ENCODE assay signal across 34 cellular contexts in the genomic region with DNA sequence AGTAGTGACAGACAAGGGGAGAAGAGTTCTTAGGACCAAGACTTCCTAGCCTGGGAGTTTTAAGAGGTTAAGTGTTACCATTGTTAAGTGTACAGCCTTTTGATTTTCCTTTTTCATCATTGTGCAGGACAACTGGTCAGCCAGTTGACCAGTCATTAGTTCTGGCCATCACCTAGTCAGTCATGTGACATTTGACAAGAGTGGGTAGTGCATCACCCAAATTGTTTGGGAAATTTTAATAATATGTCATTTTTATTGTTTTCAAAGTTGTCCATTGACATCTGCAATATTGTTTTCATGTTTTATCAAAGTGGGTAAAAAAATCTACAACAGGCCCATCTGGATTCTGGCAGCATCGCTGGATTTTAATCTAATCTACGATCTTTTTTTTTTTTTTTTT.
"Had no signal": no experiment of that assay in that cellular context is flagged by ENCODE, and none has a peak within 500 bp of the region (broad histone marks: within the 10 kb centered on the region; RNA-seq: fewer than 3 reads in every experiment).

No MANE protein-coding gene starts in this region.

- H3K27ac Mint-ChIP-seq: activated CD8-positive, alpha-beta T cell treated with anti-CD3 and anti-CD28 coated beads for 36 hours; activated naive CD8-positive, alpha-beta T cell treated with anti-CD3 and anti-CD28 coated beads for 36 hours; activated T-helper 17 cell treated with anti-CD3 and anti-CD28 coated beads, Interleukin-2, amount 50 U/mL, for 72 hours; T-helper 1 cell treated with Interleukin-12 subunit alpha and Interleukin-12 subunit beta and Interleukin-4 antibody, amounts not matched to agents 30 μg/mL and 1 μg/mL, for 36 hours; T-helper 2 cell treated with Interferon-gamma antibody and Interleukin-4, amounts not matched to agents 5 μg/mL and 100 μg/mL, for 36 hours had no signal

- H3K27me3 Mint-ChIP-seq: activated CD8-positive, alpha-beta T cell treated with anti-CD3 and anti-CD28 coated beads for 36 hours; activated naive CD8-positive, alpha-beta T cell treated with anti-CD3 and anti-CD28 coated beads for 36 hours; activated T-helper 17 cell treated with anti-CD3 and anti-CD28 coated beads, Interleukin-2, amount 50 U/mL, for 72 hours had no signal

- FAIRE-seq: TTC549 had no signal

- H3K9ac ChIP-seq: SK-N-SH had no signal

- H3K4me2 ChIP-seq: SK-N-SH had no signal

- H3K36me3 ChIP-seq: brain microvascular endothelial cell, Peyer's patch, SJSA1 had no signal

- H3K4me3 ChIP-seq: Peyer's patch, SJSA1 had no signal

- H3K4me1 ChIP-seq: Peyer's patch, SJSA1 had no signal

- H3K27ac ChIP-seq: brain microvascular endothelial cell, Peyer's patch, SJSA1 had no signal

- H3K27me3 ChIP-seq: brain microvascular endothelial cell, Peyer's patch, SJSA1 had no signal

- DNase-seq: activated CD4-positive, alpha-beta T cell treated with anti-CD3 and anti-CD28 coated beads for 48 hours; activated CD4-positive, CD25-positive, alpha-beta regulatory T cell treated with anti-CD3 and anti-CD28 coated beads, Interleukin-2, amount 50 U/mL, for 72 hours; activated CD8-positive, alpha-beta memory T cell treated with anti-CD3 and anti-CD28 coated beads, Interleukin-2, amount 50 U/mL, for 4 hours; activated CD8-positive, alpha-beta T cell treated with anti-CD3 and anti-CD28 coated beads for 36 hours; activated effector memory CD4-positive, alpha-beta T cell treated with anti-CD3 and anti-CD28 coated beads, Interleukin-2, amount 50 U/mL, for 16 hours; activated naive CD4-positive, alpha-beta T cell; activated naive CD4-positive, alpha-beta T cell treated with anti-CD3 and anti-CD28 coated beads, Interleukin-2, amount 50 U/mL, for 16 hours; activated naive CD8-positive, alpha-beta T cell treated with anti-CD3 and anti-CD28 coated beads for 36 hours; activated T-cell treated with anti-CD3 and anti-CD28 coated beads for 4 hours; activated T-cell treated with anti-CD3 and anti-CD28 coated beads, Interleukin-2, amount 50 U/mL, for 48 hours; amniotic stem cell; aorta; brain microvascular endothelial cell; central memory CD4-positive, alpha-beta T cell; Karpas-422; KBM-7; NCI-H1105; NCI-H1417 treated with DMSO at 0.1 percent for 48 hours; NCI-H1930; NCI-H2081 treated with DMSO at 0.1 percent for 48 hours; NCI-H345; NCI-H526; NCI-H748 treated with DMSO at 0.1 percent for 48 hours; NK-92 treated with Interleukin-12 subunit alpha and Interleukin-12 subunit beta, amount 100 ng/mL, for 24 hours; PC-3; Peyer's patch; RPMI8226; SHP77 treated with DMSO at 0.1 percent for 48 hours; SK-N-SH had no signal

- H3K9me3 Mint-ChIP-seq: activated CD8-positive, alpha-beta T cell treated with anti-CD3 and anti-CD28 coated beads for 36 hours; activated T-helper 17 cell treated with anti-CD3 and anti-CD28 coated beads, Interleukin-2, amount 50 U/mL, for 72 hours had no signal

- H3K4me3 Mint-ChIP-seq: activated CD8-positive, alpha-beta T cell treated with anti-CD3 and anti-CD28 coated beads for 36 hours; activated naive CD8-positive, alpha-beta T cell treated with anti-CD3 and anti-CD28 coated beads for 36 hours; activated T-helper 17 cell treated with anti-CD3 and anti-CD28 coated beads, Interleukin-2, amount 50 U/mL, for 72 hours; T-helper 1 cell treated with Interleukin-12 subunit alpha and Interleukin-12 subunit beta and Interleukin-4 antibody, amounts not matched to agents 30 μg/mL and 1 μg/mL, for 36 hours; T-helper 2 cell treated with Interferon-gamma antibody and Interleukin-4, amounts not matched to agents 5 μg/mL and 100 μg/mL, for 36 hours had no signal

- ATAC-seq: activated CD8-positive, alpha-beta T cell treated with anti-CD3 and anti-CD28 coated beads for 36 hours; activated T-helper 17 cell treated with anti-CD3 and anti-CD28 coated beads, Interleukin-2, amount 50 U/mL, for 72 hours; PC-3 had no signal

- H3K9me3 ChIP-seq: Peyer's patch, SJSA1, SK-N-SH had no signal
